27 cellular contexts compared by ENCODE assay signal in the genomic region with DNA sequence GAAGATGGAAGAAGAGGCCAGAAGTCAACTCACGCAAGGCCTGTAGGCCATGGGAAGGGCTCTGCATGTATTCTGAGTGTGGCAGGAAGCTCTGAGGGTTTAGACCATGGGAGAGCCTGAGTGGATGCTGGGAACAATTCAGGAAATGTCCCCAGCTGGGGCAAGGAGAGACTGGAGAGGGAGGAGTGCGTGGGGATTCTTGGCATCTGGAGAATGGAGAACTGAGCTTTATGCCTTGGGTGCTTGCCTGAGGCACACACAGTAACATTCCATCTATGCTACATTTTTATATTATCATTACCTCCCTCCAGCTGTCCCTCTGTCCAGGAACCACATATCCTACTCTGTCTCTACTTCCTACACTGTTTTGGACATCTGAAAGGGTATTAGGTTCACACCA.
"Had no signal": no experiment of that assay in that cellular context is flagged by ENCODE, and none has a peak within 500 bp of the region (broad histone marks: within the 10 kb centered on the region; RNA-seq: fewer than 3 reads in every experiment).

No MANE protein-coding gene starts in this region.

- H3K9me3 ChIP-seq: neutrophil, ovary, sigmoid colon, suprapubic skin, tibial nerve had no signal

- H3K4me3 ChIP-seq: lung, ovary, sigmoid colon, smooth muscle cell, suprapubic skin, tibial nerve had no signal

- ATAC-seq: left lobe of liver; natural killer cell treated with Interleukin-12 subunit alpha and Interleukin-12 subunit beta and Interleukin-15 and Interleukin-18, amount 100 ng/mL, for 72 hours; T-helper 17 cell had no signal

- H3K4me3 Mint-ChIP-seq: activated CD4-positive, alpha-beta memory T cell treated with anti-CD3 and anti-CD28 coated beads for 36 hours; activated CD4-positive, alpha-beta T cell treated with anti-CD3 and anti-CD28 coated beads, Interleukin-2, amount 10 ng/mL, durations not matched to agents 24 days and 14 days; activated naive CD4-positive, alpha-beta T cell treated with anti-CD3 and anti-CD28 coated beads for 36 hours; activated naive CD8-positive, alpha-beta T cell treated with anti-CD3 and anti-CD28 coated beads for 36 hours; activated T-helper 1 cell treated with anti-CD3 and anti-CD28 coated beads, Interleukin-12 subunit alpha, Interleukin-12 subunit beta, Interleukin-2, Interleukin-4 antibody, amounts not matched to agents 30 ng/mL and 10 ng/mL and 1 ng/mL, durations not matched to agents 14 hours and 24 hours and 36 hours; natural killer cell treated with Interleukin-12 subunit alpha and Interleukin-12 subunit beta and Interleukin-15 and Interleukin-18, amount 100 ng/mL, for 72 hours; T-helper 17 cell had no signal

- H3K27ac ChIP-seq: neutrophil, ovary, sigmoid colon, suprapubic skin, tibial nerve had no signal

- H3K36me3 ChIP-seq: neutrophil, ovary, sigmoid colon, suprapubic skin, tibial nerve had no signal

- H3K36me3 Mint-ChIP-seq: activated CD4-positive, alpha-beta memory T cell treated with anti-CD3 and anti-CD28 coated beads for 36 hours; activated naive CD8-positive, alpha-beta T cell treated with anti-CD3 and anti-CD28 coated beads for 36 hours; natural killer cell treated with Interleukin-12 subunit alpha and Interleukin-12 subunit beta and Interleukin-15 and Interleukin-18, amount 100 ng/mL, for 72 hours had no signal

- DNase-seq: activated CD4-positive, alpha-beta memory T cell treated with anti-CD3 and anti-CD28 coated beads for 36 hours; activated CD4-positive, alpha-beta T cell treated with anti-CD3 and anti-CD28 coated beads, Interleukin-2, amount 10 ng/mL, durations not matched to agents 24 days and 14 days; activated CD4-positive, CD25-positive, alpha-beta regulatory T cell treated with anti-CD3 and anti-CD28 coated beads, Interleukin-2, amount 50 U/mL, for 72 hours; activated CD8-positive, alpha-beta memory T cell treated with anti-CD3 and anti-CD28 coated beads, Interleukin-2, amount 50 U/mL, for 4 hours; activated effector memory CD4-positive, alpha-beta T cell treated with anti-CD3 and anti-CD28 coated beads, Interleukin-2, amount 50 U/mL, for 16 hours; activated naive CD4-positive, alpha-beta T cell treated with anti-CD3 and anti-CD28 coated beads for 36 hours; activated naive CD8-positive, alpha-beta T cell treated with anti-CD3 and anti-CD28 coated beads for 36 hours; activated T-cell treated with anti-CD3 and anti-CD28 coated beads, Interleukin-2, amount 50 U/mL, for 1 hour; caudate nucleus; foreskin melanocyte; kidney glomerular epithelial cell; mesendoderm; ovary; sigmoid colon; stimulated activated CD4-positive, alpha-beta T cell treated with anti-CD3 and anti-CD28 coated beads, Interleukin-15, amount 100 ng/mL, for 24 hours; stimulated activated naive CD4-positive, alpha-beta T cell; T-helper 17 cell; T1000 had no signal

- H3K27me3 ChIP-seq: ovary had no signal

- H3K9me3 Mint-ChIP-seq: activated CD4-positive, alpha-beta memory T cell treated with anti-CD3 and anti-CD28 coated beads for 36 hours; activated CD4-positive, alpha-beta T cell treated with anti-CD3 and anti-CD28 coated beads, Interleukin-2, amount 10 ng/mL, durations not matched to agents 24 days and 14 days; activated naive CD4-positive, alpha-beta T cell treated with anti-CD3 and anti-CD28 coated beads for 36 hours; activated naive CD8-positive, alpha-beta T cell treated with anti-CD3 and anti-CD28 coated beads for 36 hours; activated T-helper 1 cell treated with anti-CD3 and anti-CD28 coated beads, Interleukin-12 subunit alpha, Interleukin-12 subunit beta, Interleukin-2, Interleukin-4 antibody, amounts not matched to agents 30 ng/mL and 10 ng/mL and 1 ng/mL, durations not matched to agents 14 hours and 24 hours and 36 hours; natural killer cell treated with Interleukin-12 subunit alpha and Interleukin-12 subunit beta and Interleukin-15 and Interleukin-18, amount 100 ng/mL, for 72 hours had no signal

- H3K4me1 Mint-ChIP-seq: activated CD4-positive, alpha-beta T cell treated with anti-CD3 and anti-CD28 coated beads, Interleukin-2, amount 10 ng/mL, durations not matched to agents 24 days and 14 days; activated naive CD8-positive, alpha-beta T cell treated with anti-CD3 and anti-CD28 coated beads for 36 hours; T-helper 17 cell had no signal

- H3K27ac Mint-ChIP-seq: activated CD4-positive, alpha-beta memory T cell treated with anti-CD3 and anti-CD28 coated beads for 36 hours; activated CD4-positive, alpha-beta T cell treated with anti-CD3 and anti-CD28 coated beads, Interleukin-2, amount 10 ng/mL, durations not matched to agents 24 days and 14 days; activated naive CD4-positive, alpha-beta T cell treated with anti-CD3 and anti-CD28 coated beads for 36 hours; activated naive CD8-positive, alpha-beta T cell treated with anti-CD3 and anti-CD28 coated beads for 36 hours; activated T-helper 1 cell treated with anti-CD3 and anti-CD28 coated beads, Interleukin-12 subunit alpha, Interleukin-12 subunit beta, Interleukin-2, Interleukin-4 antibody, amounts not matched to agents 30 ng/mL and 10 ng/mL and 1 ng/mL, durations not matched to agents 14 hours and 24 hours and 36 hours; natural killer cell treated with Interleukin-12 subunit alpha and Interleukin-12 subunit beta and Interleukin-15 and Interleukin-18, amount 100 ng/mL, for 72 hours; progenitor cell of endocrine pancreas; T-helper 17 cell had no signal
